Comparison of ENCODE assay signal across 8 cellular contexts in genomic region chr5:130705368-130705767, GRCh38.
"Had no signal": no experiment of that assay in that cellular context is flagged by ENCODE, and none has a peak within 500 bp of the region (broad histone marks: within the 10 kb centered on the region; RNA-seq: fewer than 3 reads in every experiment).

No MANE protein-coding gene starts in this region.

- DNase-seq: IMR-90, KBM-7, KG1 had no signal

- H3K4me1 Mint-ChIP-seq: IgD-negative memory B cell had no signal

- H3K9ac ChIP-seq: KMS-11 had no signal

- H3K4me3 Mint-ChIP-seq: IgD-negative memory B cell had no signal

- H3K27ac ChIP-seq: HL-60, KMS-11 had no signal

- H3K27me3 Mint-ChIP-seq: IgD-negative memory B cell had no signal

- ATAC-seq: HepG2, K562 had no signal

- H3K4me3 ChIP-seq: K562 had no signal

- H3K27ac Mint-ChIP-seq: IgD-negative memory B cell had no signal

- H3K36me3 Mint-ChIP-seq: IgD-negative memory B cell had no signal

- H3K4me2 ChIP-seq: KMS-11 had no signal
